ENCODE assay signal across 11 cellular contexts in the genomic region with DNA sequence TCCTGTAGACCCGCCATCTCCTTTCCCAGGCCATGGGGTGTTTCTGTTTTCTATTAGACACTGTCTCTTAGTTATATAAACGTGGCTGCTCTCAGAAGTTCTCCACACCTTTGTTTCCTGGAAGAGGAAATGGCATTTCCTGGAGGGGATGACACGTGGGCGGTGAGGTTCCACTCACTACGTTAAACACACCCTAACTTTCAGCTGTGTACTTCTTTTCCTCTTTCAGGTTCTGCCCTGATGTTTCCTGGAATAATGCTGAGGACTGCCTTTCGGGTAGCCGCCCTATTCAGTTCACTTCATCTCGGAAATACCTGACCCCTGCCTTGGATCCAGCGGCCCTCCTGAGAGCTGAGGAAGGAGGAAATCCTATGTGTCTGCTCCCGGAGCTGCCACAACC. TPM values are rescaled to one million over a fixed set of nuclear protein-coding genes. Genes with fewer than 3 reads are reported as not detected.
DNase-seq lines count a peak whose midpoint lies in the region; ATAC-seq lines count a peak whose summit lies in the region.
"Had no signal": no experiment of that assay in that cellular context is flagged by ENCODE, and none has a peak within 500 bp of the region (broad histone marks: within the 10 kb centered on the region; RNA-seq: fewer than 3 reads in every experiment).

No MANE protein-coding gene starts in this region.

- H3K9me3 ChIP-seq in mononuclear cell (ENCODE audit: low read depth, low read length) = no peaks in the 10 kb centered on the region
- H3K9me3 ChIP-seq: colonic mucosa had no signal

- H3K27me3 ChIP-seq in mononuclear cell (ENCODE audit: insufficient read depth, low read length) = no peaks in the 10 kb centered on the region
- H3K27me3 ChIP-seq: colonic mucosa had no signal

- no peak for ATAC-seq in HG02588 (IDR thresholded peaks at IDR 0.05; ENCODE audit: unreplicated experiment)

- peaks cover 48% of the 10 kb centered on the region for H3K4me1 ChIP-seq in mononuclear cell (ENCODE audit: insufficient read depth, low read length)
- H3K4me1 ChIP-seq: colonic mucosa had no signal

- peak; percentile 28 to 95 (median 52) for DNase-seq in T-helper 1 cell
- DNase-seq in activated T-cell treated with anti-CD3 and anti-CD28 coated beads, Interleukin-2, amount 50 U/mL, for 1 hour = peak; percentile 71
- peak; percentile 64 to 73 for DNase-seq in stimulated activated CD8-positive, alpha-beta memory T cell treated with anti-CD3 and anti-CD28 coated beads, Interleukin-4, amount 100 ng/mL, for 4 hours (ENCODE audit: low read depth in 2 of 2, low spot score in 1 of 2)
- no peak for DNase-seq in occipital lobe (lab: John Stamatoyannopoulos, UW)
- no peak for DNase-seq in kidney tubule cell (ENCODE audit: low spot score)
- no peak for DNase-seq in hypothalamus (lab: John Stamatoyannopoulos, UW)
- DNase-seq: activated B cell treated with CpG ODN at 0.5 μM for 24 hours, colonic mucosa, RPMI8226 had no signal

- H3K4me3 ChIP-seq in mononuclear cell (ENCODE audit: low read length) = peak overlapping the region; percentile 47
- H3K4me3 ChIP-seq: colonic mucosa had no signal

RNA-seq across cellular contexts. Expression of a gene that starts 3.4 kb away (rescaled TPM):
- total RNA-seq in mononuclear cell (43.2 TPM), occipital lobe (1.4 TPM)

Comparison
In these comparisons a context has a peak if more than half of its experiments do, and no peak if none do; other contexts are left out.
1. DNase-seq: peak in T-helper 1 cell (5 of 5), activated T-cell treated with anti-CD3 and anti-CD28 coated beads, Interleukin-2, amount 50 U/mL, for 1 hour (single experiment) and stimulated activated CD8-positive, alpha-beta memory T cell treated with anti-CD3 and anti-CD28 coated beads, Interleukin-4, amount 100 ng/mL, for 4 hours (2 of 2); none in occipital lobe (single experiment), kidney tubule cell (single experiment) and hypothalamus (0 of 51).
2. RNA of a gene that starts 3.4 kb away (total RNA-seq): 43.2 TPM in mononuclear cell (single experiment); 1.4 TPM in occipital lobe (single experiment); every median in the first group is over 10 times any median in the second.